ENCODE assay signal across 26 cellular contexts in the genomic region with DNA sequence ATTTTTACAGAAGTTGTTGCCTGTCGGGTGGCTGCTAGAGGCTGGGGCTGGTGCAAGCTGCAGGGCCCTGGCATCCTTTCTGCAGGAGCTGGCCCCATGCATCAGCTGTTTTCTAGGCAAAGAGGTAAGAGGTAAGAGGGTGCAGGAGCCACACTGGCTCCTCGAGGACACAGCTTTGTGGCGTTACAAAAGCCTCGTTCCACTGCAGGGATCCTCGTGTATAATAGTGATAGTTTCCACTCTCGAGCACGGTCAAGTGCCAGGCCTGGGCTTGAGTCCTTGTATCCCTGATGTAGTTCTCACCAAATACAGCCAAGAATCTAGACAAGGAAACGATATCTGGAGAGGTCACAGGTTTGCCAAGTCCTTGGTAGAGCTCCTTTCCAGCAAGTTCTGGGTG. TPM values are rescaled to one million over a fixed set of nuclear protein-coding genes. Genes with fewer than 3 reads are reported as not detected.
"Had no signal": no experiment of that assay in that cellular context is flagged by ENCODE, and none has a peak within 500 bp of the region (broad histone marks: within the 10 kb centered on the region; RNA-seq: fewer than 3 reads in every experiment).

No MANE protein-coding gene starts in this region.

- H3K36me3 ChIP-seq: brain microvascular endothelial cell, WERI-Rb-1 had no signal

- H3K27me3 ChIP-seq: brain microvascular endothelial cell had no signal

- H3K4me3 ChIP-seq: SK-N-MC had no signal

- H3K4me1 Mint-ChIP-seq: activated CD8-positive, alpha-beta memory T cell treated with anti-CD3 and anti-CD28 coated beads, Interleukin-2, amount 10 ng/mL, durations not matched to agents 7 days and 5 days; activated naive CD8-positive, alpha-beta T cell treated with anti-CD3 and anti-CD28 coated beads, Interleukin-2, amount 50 U/mL, for 24 hours; T-cell had no signal

- DNase-seq: activated CD4-positive, alpha-beta T cell treated with anti-CD3 and anti-CD28 coated beads for 4 hours; activated CD4-positive, alpha-beta T cell treated with anti-CD3 and anti-CD28 coated beads, Interleukin-2, amount 50 U/mL, for 4 hours; activated CD8-positive, alpha-beta memory T cell treated with anti-CD3 and anti-CD28 coated beads, Interleukin-2, amount 10 ng/mL, durations not matched to agents 7 days and 5 days; activated effector memory CD4-positive, alpha-beta T cell treated with anti-CD3 and anti-CD28 coated beads, Interleukin-2, amount 50 U/mL, for 16 hours; activated naive CD4-positive, alpha-beta T cell treated with Interleukin-2 at 50 U/mL for 16 hours; activated naive CD8-positive, alpha-beta T cell treated with anti-CD3 and anti-CD28 coated beads, Interleukin-2, amount 50 U/mL, for 24 hours; activated T-cell treated with anti-CD3 and anti-CD28 coated beads, Interleukin-2, amount 50 U/mL, for 24 hours; amygdala; KG1; NCI-H1048; NCI-H146; NCI-H187 treated with DMSO at 0.1 percent for 48 hours; NCI-H2081 treated with DMSO at 0.1 percent for 48 hours; NCI-H2171 treated with DMSO at 0.1 percent for 48 hours; NCI-H526; NCI-H774; RPMI8226; T-cell; T-helper 2 cell; T1000; WERI-Rb-1 had no signal

- H3K4me3 Mint-ChIP-seq: activated CD8-positive, alpha-beta memory T cell treated with anti-CD3 and anti-CD28 coated beads, Interleukin-2, amount 10 ng/mL, durations not matched to agents 7 days and 5 days; activated naive CD8-positive, alpha-beta T cell treated with anti-CD3 and anti-CD28 coated beads, Interleukin-2, amount 50 U/mL, for 24 hours; activated T-cell treated with anti-CD3 and anti-CD28 coated beads, Interleukin-2, amount 50 U/mL, for 24 hours; T-cell had no signal

- ATAC-seq: activated CD4-positive, CD25-positive, alpha-beta regulatory T cell treated with anti-CD3 and anti-CD28 coated beads, Interleukin-2, amount 50 U/mL, for 24 hours; activated CD8-positive, alpha-beta memory T cell treated with anti-CD3 and anti-CD28 coated beads, Interleukin-2, amount 10 ng/mL, durations not matched to agents 7 days and 5 days; activated naive CD4-positive, alpha-beta T cell treated with anti-CD3 and anti-CD28 coated beads, Interleukin-2, amount 50 U/mL, for 72 hours; activated naive CD8-positive, alpha-beta T cell treated with anti-CD3 and anti-CD28 coated beads, Interleukin-2, amount 50 U/mL, for 24 hours; Right ventricle myocardium inferior; T-cell had no signal

- H3K36me3 Mint-ChIP-seq: activated CD8-positive, alpha-beta memory T cell treated with anti-CD3 and anti-CD28 coated beads, Interleukin-2, amount 10 ng/mL, durations not matched to agents 7 days and 5 days; activated naive CD4-positive, alpha-beta T cell treated with anti-CD3 and anti-CD28 coated beads, Interleukin-2, amount 50 U/mL, for 72 hours; T-cell had no signal

- H3K27me3 Mint-ChIP-seq: activated CD8-positive, alpha-beta memory T cell treated with anti-CD3 and anti-CD28 coated beads, Interleukin-2, amount 10 ng/mL, durations not matched to agents 7 days and 5 days; activated T-cell treated with anti-CD3 and anti-CD28 coated beads, Interleukin-2, amount 50 U/mL, for 24 hours had no signal

- H3K9me3 Mint-ChIP-seq: activated naive CD4-positive, alpha-beta T cell treated with anti-CD3 and anti-CD28 coated beads, Interleukin-2, amount 50 U/mL, for 72 hours; activated naive CD8-positive, alpha-beta T cell treated with anti-CD3 and anti-CD28 coated beads, Interleukin-2, amount 50 U/mL, for 24 hours; activated T-cell treated with anti-CD3 and anti-CD28 coated beads, Interleukin-2, amount 50 U/mL, for 24 hours; T-cell had no signal

- H3K27ac ChIP-seq: brain microvascular endothelial cell, SK-N-MC, WERI-Rb-1 had no signal

- H3K27ac Mint-ChIP-seq: activated CD8-positive, alpha-beta memory T cell treated with anti-CD3 and anti-CD28 coated beads, Interleukin-2, amount 10 ng/mL, durations not matched to agents 7 days and 5 days; activated naive CD4-positive, alpha-beta T cell treated with anti-CD3 and anti-CD28 coated beads, Interleukin-2, amount 50 U/mL, for 72 hours; activated naive CD8-positive, alpha-beta T cell treated with anti-CD3 and anti-CD28 coated beads, Interleukin-2, amount 50 U/mL, for 24 hours; activated T-cell treated with anti-CD3 and anti-CD28 coated beads, Interleukin-2, amount 50 U/mL, for 24 hours; T-cell had no signal

RNA-seq across cellular contexts. Expression of gene FHOD3, which starts 33.2 kb away (rescaled TPM):
- total RNA-seq: activated CD8-positive, alpha-beta memory T cell treated with anti-CD3 and anti-CD28 coated beads, Interleukin-2, amount 10 ng/mL, durations not matched to agents 7 days and 5 days; activated naive CD4-positive, alpha-beta T cell treated with anti-CD3 and anti-CD28 coated beads, Interleukin-2, amount 50 U/mL, for 72 hours had no signal
